15 cellular contexts compared by ENCODE assay signal in the genomic region with DNA sequence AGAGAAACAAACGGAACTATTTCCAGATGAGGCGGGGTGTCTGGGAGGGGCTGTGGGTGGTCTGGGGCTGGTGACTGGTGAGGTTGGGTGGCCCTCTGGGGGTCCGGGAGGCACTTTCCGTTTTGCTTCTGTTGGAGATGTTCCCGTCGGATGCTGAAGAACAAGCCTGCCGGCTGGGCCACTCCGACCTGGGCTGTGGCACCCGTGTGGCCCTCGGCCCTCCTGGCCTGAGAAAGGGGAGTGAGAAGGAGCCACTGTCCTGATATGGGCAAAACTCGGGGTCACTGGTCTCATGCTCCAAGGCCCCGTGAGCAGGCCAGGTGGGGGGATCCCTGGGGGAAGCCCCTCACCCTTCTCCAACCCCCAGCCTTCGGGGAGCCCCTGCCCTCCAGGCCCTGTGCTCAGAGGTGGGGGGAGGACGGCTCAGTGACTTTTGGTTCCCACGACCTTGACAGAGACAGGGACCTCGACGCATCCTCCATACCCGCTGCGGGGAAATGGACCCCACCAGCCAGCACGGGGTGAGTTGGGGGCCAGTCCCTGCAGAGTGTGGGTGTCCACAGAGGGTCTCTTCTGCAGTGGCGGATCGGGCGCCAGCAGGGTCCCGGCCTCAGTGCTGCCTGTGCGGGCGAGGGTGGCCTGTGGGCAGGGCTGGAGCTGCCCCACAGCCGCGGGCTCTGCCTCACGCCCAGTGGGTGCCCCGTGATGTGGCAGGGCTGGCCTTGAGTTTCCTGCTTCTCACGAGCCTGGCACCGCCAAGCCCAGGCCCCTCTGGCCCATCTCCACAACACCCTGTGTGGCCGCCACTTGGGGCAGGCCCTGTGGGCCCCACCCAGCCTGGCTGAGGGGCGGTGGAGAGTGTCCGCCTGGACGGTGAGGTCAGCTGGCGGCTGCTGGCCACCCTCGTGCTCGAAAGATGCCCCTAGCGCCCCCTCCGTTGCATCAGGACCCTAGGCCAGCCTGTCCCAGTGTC.
"Had no signal": no experiment of that assay in that cellular context is flagged by ENCODE, and none has a peak within 500 bp of the region (broad histone marks: within the 10 kb centered on the region; RNA-seq: fewer than 3 reads in every experiment).

No MANE protein-coding gene starts in this region.

- H3K27ac ChIP-seq: brain microvascular endothelial cell, parathyroid adenoma had no signal

- H3K9me3 ChIP-seq: upper lobe of left lung had no signal

- H3K9ac ChIP-seq: parathyroid adenoma had no signal

- ATAC-seq: activated T-cell treated with anti-CD3 and anti-CD28 coated beads, Interleukin-2, amount 50 U/mL, for 72 hours had no signal

- FAIRE-seq: frontal cortex, islet of Langerhans had no signal

- H3K4me3 ChIP-seq: upper lobe of left lung had no signal

- H3K79me2 ChIP-seq: parathyroid adenoma had no signal

- H3K27me3 ChIP-seq: brain microvascular endothelial cell, upper lobe of left lung had no signal

- DNase-seq: activated CD4-positive, alpha-beta T cell treated with anti-CD3 and anti-CD28 coated beads, Interleukin-2, amount 10 ng/mL, durations not matched to agents 7 days and 5 days; activated CD8-positive, alpha-beta memory T cell treated with anti-CD3 and anti-CD28 coated beads, Interleukin-2, amount 50 U/mL, for 48 hours; activated gamma-delta T cell; activated naive CD8-positive, alpha-beta T cell treated with anti-CD3 and anti-CD28 coated beads for 36 hours; activated T-cell treated with anti-CD3 and anti-CD28 coated beads, Interleukin-2, amount 50 U/mL, for 72 hours; amygdala; brain microvascular endothelial cell; effector memory CD4-positive, alpha-beta T cell; naive B cell; stimulated activated CD4-positive, alpha-beta T cell treated with anti-CD3 and anti-CD28 coated beads, Interleukin-4, amount 100 ng/mL, for 1 hour; stimulated activated naive CD4-positive, alpha-beta T cell had no signal

- H2AFZ ChIP-seq: parathyroid adenoma had no signal
